14 cellular contexts compared by ENCODE assay signal in genomic region chr18:46469186-46469915, GRCh38.
DNase-seq lines count a peak whose midpoint lies in the region; ATAC-seq and TF ChIP-seq lines count a peak whose summit lies in the region.
"Had no signal": no experiment of that assay in that cellular context is flagged by ENCODE, and none has a peak within 500 bp of the region (broad histone marks: within the 10 kb centered on the region; RNA-seq: fewer than 3 reads in every experiment).

No MANE protein-coding gene starts in this region.

- H3K4me1 ChIP-seq in RWPE2 (ENCODE audit: insufficient read depth, poor library complexity, severe bottlenecking) = peaks cover 17% of the 10 kb centered on the region
- H3K4me1 ChIP-seq: pancreas had no signal

- ATAC-seq in RWPE2 (ENCODE audit: low read depth) = peak; percentile 92
- ATAC-seq: activated T-cell treated with anti-CD3 and anti-CD28 coated beads, Interleukin-2, amount 50 U/mL, for 4 hours; pancreas; stimulated activated naive CD8-positive, alpha-beta T cell treated with anti-CD3 and anti-CD28 coated beads, Interleukin-15, Interleukin-2, amounts not matched to agents 100 U/mL and 50 U/mL, for 24 hours had no signal

- H3K9me3 ChIP-seq in RWPE2 (ENCODE audit: severe bottlenecking) = no peaks in the 10 kb centered on the region
- H3K9me3 ChIP-seq: BLaER1 treated with 17β-estradiol and CSF1 and Interleukin-3, amounts not matched to agents 10 nM and 100 nM; pancreas had no signal

- in situ Hi-C loops in GM13977 (cut with MboI; ENCODE audit: low pct_unique_long_range_greater_than_20kb, low sequenced_read_pairs, unreplicated experiment) = no loop called here

- peak overlapping the region; percentile 31 for H3K27ac ChIP-seq in RWPE2 (ENCODE audit: poor library complexity, severe bottlenecking)
- H3K27ac ChIP-seq: BLaER1 treated with 17β-estradiol and CSF1 and Interleukin-3, amounts not matched to agents 10 nM and 100 nM; pancreas had no signal

- CTCF ChIA-PET in GM10248 (lab: Yijun Ruan, JAX) = interaction anchor here (1.6 kb wide), 1 partner anchor 12 kb away, joined by 4 read pairs; no protein-coding TSS in a partner anchor

- no peak overlapping the region for H3K4me3 ChIP-seq in RWPE2 (ENCODE audit: severe bottlenecking)
- H3K4me3 ChIP-seq: BLaER1 treated with 17β-estradiol and CSF1 and Interleukin-3, amounts not matched to agents 10 nM and 100 nM; pancreas had no signal

- no peak for TF ChIP-seq CTCF in RWPE2 (IDR thresholded peaks at IDR 0.05; ENCODE audit: poor library complexity, severe bottlenecking)
- no peak for TF ChIP-seq CTCF in GM13977 (IDR thresholded peaks at IDR 0.05; ENCODE audit: extremely low read depth, insufficient read depth, missing control alignments)
- TF ChIP-seq CTCF in GM10248 (IDR thresholded peaks at IDR 0.05; ENCODE audit: control extremely low read depth, extremely low read depth, low read depth, missing control alignments) = no peak

- peak; percentile 80 for DNase-seq in DMS79 (lab: John Stamatoyannopoulos, UW)
- peak; percentile 40 for DNase-seq in NCI-H2029 treated with DMSO at 0.1 percent for 48 hours (lab: John Stamatoyannopoulos, UW)
- DNase-seq in RWPE2 (ENCODE audit: low spot score) = no peak
- peak; percentile 52 for DNase-seq in iPS-NIHi11 (ENCODE audit: low spot score)
- DNase-seq in superior temporal gyrus (ENCODE audit: extremely low spot score) = no peak
- DNase-seq in GM13977 (ENCODE audit: low spot score) = no peak
- DNase-seq in GM10248 (ENCODE audit: extremely low spot score) = no peak
- DNase-seq in NOMO-1 treated with DMSO at 0.1 percent for 48 hours (lab: John Stamatoyannopoulos, UW; ENCODE audit: unreplicated experiment) = no peak
- DNase-seq: activated CD4-positive, CD25-positive, alpha-beta regulatory T cell treated with anti-CD3 and anti-CD28 coated beads, Interleukin-2, amount 50 U/mL, for 72 hours; activated T-cell treated with anti-CD3 and anti-CD28 coated beads, Interleukin-2, amount 50 U/mL, for 4 hours; NCI-H2227 treated with DMSO at 0.1 percent for 48 hours; pancreas; stimulated activated naive CD8-positive, alpha-beta T cell treated with anti-CD3 and anti-CD28 coated beads, Interleukin-15, Interleukin-2, amounts not matched to agents 100 U/mL and 50 U/mL, for 24 hours had no signal

- no peaks in the 10 kb centered on the region for H3K36me3 ChIP-seq in RWPE2 (ENCODE audit: low read depth)
- H3K36me3 ChIP-seq: BLaER1 treated with 17β-estradiol and CSF1 and Interleukin-3, amounts not matched to agents 10 nM and 100 nM; pancreas had no signal

- no peaks in the 10 kb centered on the region for H3K27me3 ChIP-seq in RWPE2 (ENCODE audit: insufficient read depth, poor library complexity, severe bottlenecking)
- H3K27me3 ChIP-seq: BLaER1 treated with 17β-estradiol and CSF1 and Interleukin-3, amounts not matched to agents 10 nM and 100 nM; pancreas had no signal

- POLR2A ChIA-PET in GM10248 (lab: Yijun Ruan, JAX) = no interaction called here

Comparison
In these comparisons a context has a peak if more than half of its experiments do, and no peak if none do; other contexts are left out.
1. DNase-seq: peak in DMS79 (single experiment), NCI-H2029 treated with DMSO at 0.1 percent for 48 hours (single experiment) and iPS-NIHi11 (single experiment); none in RWPE2 (single experiment), superior temporal gyrus (single experiment), GM13977 (single experiment), GM10248 (single experiment) and NOMO-1 treated with DMSO at 0.1 percent for 48 hours (single experiment).